ENCODE assay signal across 3 cellular contexts in the genomic region with DNA sequence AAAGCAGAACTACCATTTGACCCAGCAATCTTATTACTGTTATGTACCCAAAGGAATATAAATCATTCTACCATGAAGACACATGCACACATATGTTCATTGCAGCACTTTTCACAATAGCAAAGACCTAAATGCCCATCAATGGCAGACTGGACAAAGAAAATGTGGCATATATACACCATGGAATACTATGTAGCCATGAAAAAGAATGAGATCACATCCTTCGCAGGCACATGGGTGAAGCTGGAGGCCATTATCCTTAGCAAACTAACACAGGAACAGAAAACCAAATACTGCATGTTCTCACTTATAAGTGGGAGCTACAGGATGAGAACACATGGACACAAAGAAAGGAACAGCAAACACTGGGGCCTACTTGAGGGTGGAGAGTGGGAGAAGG.
TF ChIP-seq lines count a peak whose summit lies in the region.

No MANE protein-coding gene starts in this region.

TF ChIP-seq in HEK293, 187 proteins besides CTCF, POLR2A, EP300 and RAD21:
- peak; percentile 97 for TF ChIP-seq ZNF146 (tag by site-specific recombination; IDR thresholded peaks at IDR 0.05)

TF ChIP-seq in K562, 482 proteins besides CTCF, POLR2A, EP300 and RAD21:
- TF ChIP-seq ZNF146 (CRISPR knock-in tag; IDR thresholded peaks at IDR 0.05; ENCODE audit: unreplicated experiment) (peak; percentile 87), RBM25 (IDR thresholded peaks at IDR 0.05; ENCODE audit: low read depth, low read length, severe bottlenecking) (peak; percentile 35)

TF ChIP-seq in H1, 55 proteins besides CTCF, POLR2A, EP300 and RAD21:
- TF ChIP-seq KDM1A (IDR thresholded peaks at IDR 0.05; ENCODE audit: borderline replicate concordance, low read length): peak; percentile 41; the same call in 1 of the 2 replicates
TF ChIP-seq in H1: peak in this region for 1; not testable (repeated sequence) for 54.
